Comparison of ENCODE assay signal across 1 cellular context in the genomic region with DNA sequence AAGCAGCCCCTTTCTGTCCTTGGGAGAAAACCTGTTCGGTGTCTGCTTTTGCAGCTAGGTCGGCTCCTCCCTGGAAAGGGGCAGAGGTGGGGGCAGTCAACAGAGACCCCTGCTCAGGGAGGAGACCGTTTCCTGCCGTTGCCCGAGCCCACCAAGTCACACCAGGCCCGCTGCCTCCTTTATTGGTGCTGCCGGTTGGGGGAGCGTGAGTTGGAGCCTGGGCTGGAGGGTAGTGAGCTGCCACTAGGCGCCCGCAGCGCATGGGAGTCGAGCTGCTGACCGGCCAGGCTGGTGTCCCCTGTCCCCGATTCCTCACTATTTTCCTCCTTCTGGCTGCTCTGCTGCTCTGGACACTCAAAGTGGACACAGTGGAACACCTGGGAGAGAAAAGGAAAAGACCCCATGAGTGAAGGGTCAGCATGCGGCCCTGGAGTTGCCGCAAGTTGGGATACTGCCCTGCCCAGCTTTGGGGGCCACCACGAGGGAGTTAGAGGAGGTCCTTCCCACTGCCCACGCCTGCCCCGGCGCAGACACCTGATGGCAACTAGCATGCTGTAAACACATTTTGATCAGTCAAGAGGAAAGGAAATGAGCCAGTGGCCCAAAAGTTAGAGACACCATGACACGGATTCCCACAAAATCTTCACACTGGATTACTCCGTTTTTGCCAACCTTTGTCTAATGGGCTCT.
TF ChIP-seq lines count a peak whose summit lies in the region.

No MANE protein-coding gene starts in this region.

TF ChIP-seq in GM23338, 12 proteins besides CTCF, POLR2A, EP300 and RAD21 (continued from another document):
- TF ChIP-seq, protein P1, sequence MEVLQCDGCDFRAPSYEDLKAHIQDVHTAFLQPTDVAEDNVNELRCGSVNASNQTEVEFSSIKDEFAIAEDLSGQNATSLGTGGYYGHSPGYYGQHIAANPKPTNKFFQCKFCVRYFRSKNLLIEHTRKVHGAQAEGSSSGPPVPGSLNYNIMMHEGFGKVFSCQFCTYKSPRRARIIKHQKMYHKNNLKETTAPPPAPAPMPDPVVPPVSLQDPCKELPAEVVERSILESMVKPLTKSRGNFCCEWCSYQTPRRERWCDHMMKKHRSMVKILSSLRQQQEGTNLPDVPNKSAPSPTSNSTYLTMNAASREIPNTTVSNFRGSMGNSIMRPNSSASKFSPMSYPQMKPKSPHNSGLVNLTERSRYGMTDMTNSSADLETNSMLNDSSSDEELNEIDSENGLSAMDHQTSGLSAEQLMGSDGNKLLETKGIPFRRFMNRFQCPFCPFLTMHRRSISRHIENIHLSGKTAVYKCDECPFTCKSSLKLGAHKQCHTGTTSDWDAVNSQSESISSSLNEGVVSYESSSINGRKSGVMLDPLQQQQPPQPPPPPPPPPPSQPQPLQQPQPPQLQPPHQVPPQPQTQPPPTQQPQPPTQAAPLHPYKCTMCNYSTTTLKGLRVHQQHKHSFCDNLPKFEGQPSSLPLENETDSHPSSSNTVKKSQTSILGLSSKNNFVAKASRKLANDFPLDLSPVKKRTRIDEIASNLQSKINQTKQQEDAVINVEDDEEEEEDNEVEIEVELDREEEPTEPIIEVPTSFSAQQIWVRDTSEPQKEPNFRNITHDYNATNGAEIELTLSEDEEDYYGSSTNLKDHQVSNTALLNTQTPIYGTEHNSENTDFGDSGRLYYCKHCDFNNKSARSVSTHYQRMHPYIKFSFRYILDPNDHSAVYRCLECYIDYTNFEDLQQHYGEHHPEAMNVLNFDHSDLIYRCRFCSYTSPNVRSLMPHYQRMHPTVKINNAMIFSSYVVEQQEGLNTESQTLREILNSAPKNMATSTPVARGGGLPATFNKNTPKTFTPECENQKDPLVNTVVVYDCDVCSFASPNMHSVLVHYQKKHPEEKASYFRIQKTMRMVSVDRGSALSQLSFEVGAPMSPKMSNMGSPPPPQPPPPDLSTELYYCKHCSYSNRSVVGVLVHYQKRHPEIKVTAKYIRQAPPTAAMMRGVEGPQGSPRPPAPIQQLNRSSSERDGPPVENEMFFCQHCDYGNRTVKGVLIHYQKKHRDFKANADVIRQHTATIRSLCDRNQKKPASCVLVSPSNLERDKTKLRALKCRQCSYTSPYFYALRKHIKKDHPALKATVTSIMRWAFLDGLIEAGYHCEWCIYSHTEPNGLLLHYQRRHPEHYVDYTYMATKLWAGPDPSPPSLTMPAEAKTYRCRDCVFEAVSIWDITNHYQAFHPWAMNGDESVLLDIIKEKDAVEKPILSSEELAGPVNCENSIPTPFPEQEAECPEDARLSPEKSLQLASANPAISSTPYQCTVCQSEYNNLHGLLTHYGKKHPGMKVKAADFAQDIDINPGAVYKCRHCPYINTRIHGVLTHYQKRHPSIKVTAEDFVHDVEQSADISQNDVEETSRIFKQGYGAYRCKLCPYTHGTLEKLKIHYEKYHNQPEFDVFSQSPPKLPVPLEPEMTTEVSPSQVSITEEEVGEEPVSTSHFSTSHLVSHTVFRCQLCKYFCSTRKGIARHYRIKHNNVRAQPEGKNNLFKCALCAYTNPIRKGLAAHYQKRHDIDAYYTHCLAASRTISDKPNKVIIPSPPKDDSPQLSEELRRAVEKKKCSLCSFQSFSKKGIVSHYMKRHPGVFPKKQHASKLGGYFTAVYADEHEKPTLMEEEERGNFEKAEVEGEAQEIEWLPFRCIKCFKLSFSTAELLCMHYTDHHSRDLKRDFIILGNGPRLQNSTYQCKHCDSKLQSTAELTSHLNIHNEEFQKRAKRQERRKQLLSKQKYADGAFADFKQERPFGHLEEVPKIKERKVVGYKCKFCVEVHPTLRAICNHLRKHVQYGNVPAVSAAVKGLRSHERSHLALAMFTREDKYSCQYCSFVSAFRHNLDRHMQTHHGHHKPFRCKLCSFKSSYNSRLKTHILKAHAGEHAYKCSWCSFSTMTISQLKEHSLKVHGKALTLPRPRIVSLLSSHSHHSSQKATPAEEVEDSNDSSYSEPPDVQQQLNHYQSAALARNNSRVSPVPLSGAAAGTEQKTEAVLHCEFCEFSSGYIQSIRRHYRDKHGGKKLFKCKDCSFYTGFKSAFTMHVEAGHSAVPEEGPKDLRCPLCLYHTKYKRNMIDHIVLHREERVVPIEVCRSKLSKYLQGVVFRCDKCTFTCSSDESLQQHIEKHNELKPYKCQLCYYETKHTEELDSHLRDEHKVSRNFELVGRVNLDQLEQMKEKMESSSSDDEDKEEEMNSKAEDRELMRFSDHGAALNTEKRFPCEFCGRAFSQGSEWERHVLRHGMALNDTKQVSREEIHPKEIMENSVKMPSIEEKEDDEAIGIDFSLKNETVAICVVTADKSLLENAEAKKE (CRISPR knock-in tag; IDR thresholded peaks at IDR 0.05), result no peak
- no peak for TF ChIP-seq JUNB (IDR thresholded peaks at IDR 0.05; ENCODE audit: unreplicated experiment)
